16 cellular contexts compared by ENCODE assay signal in genomic region chr1:79041666-79042065, GRCh38. TPM values are rescaled to one million over a fixed set of nuclear protein-coding genes. Genes with fewer than 3 reads are reported as not detected.
"Had no signal": no experiment of that assay in that cellular context is flagged by ENCODE, and none has a peak within 500 bp of the region (broad histone marks: within the 10 kb centered on the region; RNA-seq: fewer than 3 reads in every experiment).

No MANE protein-coding gene starts in this region.

- H3K4me3 Mint-ChIP-seq: activated CD4-positive, alpha-beta memory T cell treated with anti-CD3 and anti-CD28 coated beads, Interleukin-2, amount 10 ng/mL, durations not matched to agents 7 days and 5 days; activated T-cell treated with anti-CD3 and anti-CD28 coated beads, Interleukin-2, amount 50 U/mL, for 4 hours; nephron; T-helper 1 cell treated with Interleukin-12 subunit alpha and Interleukin-12 subunit beta and Interleukin-4 antibody, amounts not matched to agents 30 μg/mL and 1 μg/mL, for 36 hours had no signal

- H3K27ac Mint-ChIP-seq: activated CD4-positive, alpha-beta memory T cell treated with anti-CD3 and anti-CD28 coated beads, Interleukin-2, amount 10 ng/mL, durations not matched to agents 7 days and 5 days; nephron; T-helper 1 cell treated with Interleukin-12 subunit alpha and Interleukin-12 subunit beta and Interleukin-4 antibody, amounts not matched to agents 30 μg/mL and 1 μg/mL, for 36 hours had no signal

- H3K36me3 ChIP-seq: adrenal gland, cardiac muscle cell, transverse colon had no signal

- H3K4me1 Mint-ChIP-seq: nephron had no signal

- H3K27ac ChIP-seq: adrenal gland, cardiac muscle cell, foreskin keratinocyte, transverse colon had no signal

- H3K4me3 ChIP-seq: cardiac muscle cell, transverse colon had no signal

- H3K27me3 ChIP-seq: adrenal gland, cardiac muscle cell, foreskin keratinocyte, transverse colon had no signal

- H3K27me3 Mint-ChIP-seq: activated CD4-positive, alpha-beta memory T cell treated with anti-CD3 and anti-CD28 coated beads, Interleukin-2, amount 10 ng/mL, durations not matched to agents 7 days and 5 days had no signal

- H3K9me3 ChIP-seq: adrenal gland, transverse colon had no signal

- DNase-seq: activated CD4-positive, alpha-beta memory T cell treated with anti-CD3 and anti-CD28 coated beads, Interleukin-2, amount 10 ng/mL, durations not matched to agents 7 days and 5 days; activated CD4-positive, alpha-beta T cell treated with anti-CD3 and anti-CD28 coated beads for 4 hours; activated effector memory CD4-positive, alpha-beta T cell treated with Interleukin-2 at 50 U/mL for 16 hours; activated naive CD4-positive, alpha-beta T cell treated with anti-CD3 and anti-CD28 coated beads, Interleukin-2, amount 50 U/mL, for 16 hours; activated T-cell treated with anti-CD3 and anti-CD28 coated beads, Interleukin-2, amount 50 U/mL, for 4 hours; adrenal gland; nucleus accumbens; posterior cingulate gyrus; retina; stimulated activated CD4-positive, alpha-beta T cell treated with anti-CD3 and anti-CD28 coated beads, Interleukin-2, amount 100 ng/mL, for 48 hours; stimulated activated naive CD4-positive, alpha-beta T cell treated with Interleukin-2 at 50 U/mL for 16 hours; transverse colon had no signal

- H3K4me1 ChIP-seq: adrenal gland, transverse colon had no signal

RNA-seq across cellular contexts. Expression of gene ADGRL4, which starts 35.1 kb away (rescaled TPM):
- total RNA-seq: activated CD4-positive, alpha-beta memory T cell treated with anti-CD3 and anti-CD28 coated beads, Interleukin-2, amount 10 ng/mL, durations not matched to agents 7 days and 5 days; activated T-cell treated with anti-CD3 and anti-CD28 coated beads, Interleukin-2, amount 50 U/mL, for 4 hours; foreskin keratinocyte had no signal
- polyA plus RNA-seq: foreskin keratinocyte had no signal
